ENCODE assay signal across 19 cellular contexts in the genomic region with DNA sequence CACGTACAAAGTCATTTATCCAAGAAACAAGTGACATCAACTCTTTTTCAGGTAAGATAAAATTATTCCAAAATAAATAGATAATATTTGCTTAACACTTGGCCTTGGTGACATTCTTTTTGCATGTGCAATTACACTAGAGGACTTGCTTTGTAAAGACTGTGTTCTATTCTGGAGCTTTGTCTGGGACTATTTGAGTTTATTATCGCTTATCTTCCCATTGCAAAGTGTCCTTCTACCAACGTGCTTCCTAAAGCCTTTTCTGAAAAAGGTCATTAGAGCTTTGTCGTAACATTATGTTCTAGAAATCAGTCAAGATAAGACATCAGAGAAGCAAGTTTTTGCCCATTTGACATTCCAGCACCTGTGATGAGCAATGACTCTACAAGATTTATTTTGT.
A peak's percentile ranks its signal among the peaks of the same experiment; 100 is the strongest.
DNase-seq lines count a peak whose midpoint lies in the region; ATAC-seq and TF ChIP-seq lines count a peak whose summit lies in the region.
"Had no signal": no experiment of that assay in that cellular context is flagged by ENCODE, and none has a peak within 500 bp of the region (broad histone marks: within the 10 kb centered on the region; RNA-seq: fewer than 3 reads in every experiment).

No MANE protein-coding gene starts in this region.

- no peaks in the 10 kb centered on the region for H3K27me3 ChIP-seq in liver (ENCODE audit: control insufficient read depth in 4 of 4, insufficient read depth in 4 of 4, low read length in 3 of 4)
- H3K27me3 ChIP-seq: BLaER1 treated with 17β-estradiol and CSF1 and Interleukin-3, amounts not matched to agents 10 nM and 100 nM had no signal

- H3K9me3 ChIP-seq in liver (ENCODE audit: control insufficient read depth in 4 of 4, low read length in 3 of 4): no peaks in the 10 kb centered on the region
- H3K9me3 ChIP-seq: BLaER1 treated with 17β-estradiol and CSF1 and Interleukin-3, amounts not matched to agents 10 nM and 100 nM; HAP-1 had no signal

- H3K4me3 Mint-ChIP-seq in endothelial cell (ENCODE audit: unreplicated experiment): no peak overlapping the region
- H3K4me3 Mint-ChIP-seq: CD8-positive, alpha-beta T cell had no signal

- no peak overlapping the region for H3K9ac ChIP-seq in liver (ENCODE audit: low read depth in 1 of 2, low read length in 2 of 2)
- H3K9ac ChIP-seq: BLaER1 treated with 17β-estradiol and CSF1 and Interleukin-3, amounts not matched to agents 10 nM and 100 nM; GM23248 had no signal

- no peak for TF ChIP-seq RAD21 in liver (IDR thresholded peaks at IDR 0.05)

- 40% methylated on average over 4 of the region's 4 CpGs for WGBS in liver

- no peaks in the 10 kb centered on the region for H3K36me3 ChIP-seq in liver (ENCODE audit: control insufficient read depth in 4 of 4, insufficient read depth in 3 of 4, low read depth in 1 of 4, low read length in 3 of 4)
- H3K36me3 ChIP-seq: HAP-1 had no signal

- DNase-seq in left ventricle myocardium superior (no peak), Right ventricle myocardium inferior (ENCODE audit: missing footprints) (no peak), endothelial cell (ENCODE audit: low spot score) (no peak), nucleus accumbens (lab: John Stamatoyannopoulos, UW) (no peak)
- DNase-seq in stimulated activated naive CD4-positive, alpha-beta T cell treated with Interleukin-2 at 50 U/mL for 16 hours (lab: John Stamatoyannopoulos, UW): no peak
- DNase-seq: Calu3; CD8-positive, alpha-beta T cell; DMS79 treated with DMSO at 0.1 percent for 48 hours; GM23248; IMR-90; NCI-H1436; NCI-H2081 treated with DMSO at 0.1 percent for 48 hours; NCI-H446 treated with DMSO at 0.1 percent for 48 hours; NCI-H69 had no signal

- H3K9me3 Mint-ChIP-seq in endothelial cell (ENCODE audit: unreplicated experiment): no peaks in the 10 kb centered on the region
- H3K9me3 Mint-ChIP-seq: CD8-positive, alpha-beta T cell had no signal

- H3K36me3 Mint-ChIP-seq in endothelial cell (ENCODE audit: low read depth, unreplicated experiment): no peaks in the 10 kb centered on the region

- intact Hi-C loops in left ventricle myocardium superior (cut with micrococcal nuclease) (no loop called here), Right ventricle myocardium inferior (cut with DNase I) (no loop called here)

- no peak overlapping the region for H3K27ac Mint-ChIP-seq in endothelial cell (ENCODE audit: unreplicated experiment)
- H3K27ac Mint-ChIP-seq: CD8-positive, alpha-beta T cell had no signal

- H3K4me1 Mint-ChIP-seq in endothelial cell (ENCODE audit: unreplicated experiment): peaks cover 9% of the 10 kb centered on the region

- H3K4me1 ChIP-seq in liver (ENCODE audit: control insufficient read depth in 4 of 4, insufficient read depth in 4 of 4, low read length in 3 of 4): peaks cover 13 to 25% (median 14%) of the 10 kb centered on the region in 4 donors
- H3K4me1 ChIP-seq: HAP-1 had no signal

- ATAC-seq in left ventricle myocardium superior: peak; percentile 54
- ATAC-seq in Right ventricle myocardium inferior: no peak
- ATAC-seq: CD8-positive, alpha-beta T cell had no signal

- H3K27ac ChIP-seq in VCaP (peak overlapping the region; percentile 19; the same call in 1 of the 2 replicates), liver (ENCODE audit: low read depth in 1 of 2, low read length in 2 of 2) (no peak overlapping the region)
- H3K27ac ChIP-seq: BLaER1 treated with 17β-estradiol and CSF1 and Interleukin-3, amounts not matched to agents 10 nM and 100 nM; GM23248; HL-60 had no signal

- TF ChIP-seq CTCF in VCaP (conservative IDR thresholded peaks at IDR 0.05) (no peak), liver (IDR thresholded peaks at IDR 0.05; ENCODE audit: low read depth, low read length, missing input control) (no peak), endothelial cell (IDR thresholded peaks at IDR 0.05; ENCODE audit: unreplicated experiment) (no peak)

- no peaks in the 10 kb centered on the region for H3K27me3 Mint-ChIP-seq in endothelial cell (ENCODE audit: unreplicated experiment)

- no peak overlapping the region for H3K4me3 ChIP-seq in liver (ENCODE audit: low read depth in 1 of 3, low read length in 3 of 3)
- H3K4me3 ChIP-seq: BLaER1 treated with 17β-estradiol and CSF1 and Interleukin-3, amounts not matched to agents 10 nM and 100 nM; GM23248; HAP-1 had no signal

TF ChIP-seq in liver, 16 proteins besides CTCF, POLR2A, EP300 and RAD21:
- TF ChIP-seq HNF4A (conservative IDR thresholded peaks at IDR 0.05) (peak in 1 of 2 donors; percentile 62), RXRA (IDR thresholded peaks at IDR 0.05) (peak in 1 of 2 donors; percentile 64), MAX (IDR thresholded peaks at IDR 0.05) (no peak), SP1 (IDR thresholded peaks at IDR 0.05) (no peak), NR2F2 (IDR thresholded peaks at IDR 0.05) (no peak), JUND (IDR thresholded peaks at IDR 0.05) (peak; percentile 16 to 54)
